ENCODE assay signal across 9 cellular contexts in the genomic region with DNA sequence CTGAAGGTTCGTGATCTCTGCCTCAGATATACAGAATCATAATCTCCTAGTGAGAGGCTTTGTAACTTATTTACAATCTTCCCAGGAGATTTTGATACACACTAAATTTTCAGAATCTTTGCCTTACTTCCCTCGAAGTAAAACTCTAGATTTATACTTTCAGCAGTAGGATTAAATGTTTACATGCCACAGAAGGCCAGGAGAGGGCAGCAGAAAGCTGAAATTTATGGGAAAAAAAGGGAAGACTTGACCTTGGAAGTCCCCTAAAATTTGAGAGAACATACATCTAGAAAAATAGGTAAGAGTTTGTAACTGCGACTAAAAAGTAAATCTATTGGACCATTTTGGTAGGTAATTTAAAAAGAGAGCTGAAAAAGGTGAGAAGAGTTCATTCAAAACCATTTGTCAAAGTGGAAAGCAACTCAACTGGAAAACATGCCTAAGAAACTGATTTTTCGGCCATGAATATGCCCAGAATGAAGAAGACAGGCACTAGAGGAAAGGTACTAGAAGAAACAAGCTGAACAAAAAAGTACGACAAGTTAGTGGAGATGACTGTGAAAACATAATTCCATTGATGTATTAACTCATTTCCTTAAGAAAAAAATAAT.
DNase-seq lines count a peak whose midpoint lies in the region; ATAC-seq, FAIRE-seq and TF ChIP-seq lines count a peak whose summit lies in the region.
"Had no signal": no experiment of that assay in that cellular context is flagged by ENCODE, and none has a peak within 500 bp of the region (broad histone marks: within the 10 kb centered on the region; RNA-seq: fewer than 3 reads in every experiment).

No MANE protein-coding gene starts in this region.

- H3K79me2 ChIP-seq in OCI-LY3 (ENCODE audit: low read length) = no peaks in the 10 kb centered on the region

- no peak overlapping the region for H3K9ac ChIP-seq in OCI-LY3 (ENCODE audit: low read length)

- TF ChIP-seq CTCF in OCI-LY3 (IDR thresholded peaks at IDR 0.05; ENCODE audit: low read depth, low read length) (peak; percentile 85), fibroblast of the aortic adventitia (IDR thresholded peaks at IDR 0.05; ENCODE audit: insufficient read depth, low read length) (peak; percentile 17)

- H3K4me1 ChIP-seq in OCI-LY3 (ENCODE audit: low read length) = peaks cover 10% of the 10 kb centered on the region

- no peaks in the 10 kb centered on the region for H3K27me3 ChIP-seq in OCI-LY3 (ENCODE audit: low read depth, low read length)

- TF ChIP-seq POLR2A in GM12891 (IDR thresholded peaks at IDR 0.05; ENCODE audit: low read depth, low read length) = no peak

- H3K4me3 ChIP-seq in OCI-LY3 (ENCODE audit: low read length) (peak overlapping the region; percentile 32; the same call in 1 of the 2 replicates), fibroblast of the aortic adventitia (ENCODE audit: low read depth, low read length) (no peak overlapping the region)

- peak; percentile 19 to 46 for ATAC-seq in stimulated activated naive B cell treated with anti-CD40 and anti-IgM and Interleukin-4, amounts not matched to agents 10 μg/mL and 1 μg/mL and 100 μg/mL, for 72 hours (replicated peaks)
- ATAC-seq in activated CD8-positive, alpha-beta memory T cell treated with anti-CD3 and anti-CD28 coated beads, Interleukin-2, amount 10 ng/mL, durations not matched to agents 7 days and 5 days = no peak
- ATAC-seq in HG02571 (IDR thresholded peaks at IDR 0.05; ENCODE audit: unreplicated experiment) = no peak

- peak overlapping the region; percentile 54 for H3K4me2 ChIP-seq in OCI-LY3 (ENCODE audit: low read length)

- no peaks in the 10 kb centered on the region for H3K36me3 Mint-ChIP-seq in stimulated activated naive B cell treated with anti-CD40 and anti-IgM and Interleukin-4, amounts not matched to agents 10 μg/mL and 1 μg/mL and 100 μg/mL, for 72 hours
- H3K36me3 Mint-ChIP-seq in activated CD8-positive, alpha-beta memory T cell treated with anti-CD3 and anti-CD28 coated beads, Interleukin-2, amount 10 ng/mL, durations not matched to agents 7 days and 5 days = no peaks in the 10 kb centered on the region

- no peaks in the 10 kb centered on the region for H3K36me3 ChIP-seq in OCI-LY3 (replicated peaks; ENCODE audit: low read depth, low read length)

- no peak overlapping the region for H3K27ac Mint-ChIP-seq in stimulated activated naive B cell treated with anti-CD40 and anti-IgM and Interleukin-4, amounts not matched to agents 10 μg/mL and 1 μg/mL and 100 μg/mL, for 72 hours
- H3K27ac Mint-ChIP-seq in activated CD8-positive, alpha-beta memory T cell treated with anti-CD3 and anti-CD28 coated beads, Interleukin-2, amount 10 ng/mL, durations not matched to agents 7 days and 5 days = no peak overlapping the region

- H2AFZ ChIP-seq in OCI-LY3 (ENCODE audit: low read depth, low read length) = peak overlapping the region; percentile 34

- no peaks in the 10 kb centered on the region for H4K20me1 ChIP-seq in OCI-LY3 (ENCODE audit: insufficient read depth, low read length)

- H3K9me3 ChIP-seq in OCI-LY3 (ENCODE audit: insufficient read depth, low read length) = no peaks in the 10 kb centered on the region

- H3K4me3 Mint-ChIP-seq in stimulated activated naive B cell treated with anti-CD40 and anti-IgM and Interleukin-4, amounts not matched to agents 10 μg/mL and 1 μg/mL and 100 μg/mL, for 72 hours = no peak overlapping the region
- H3K4me3 Mint-ChIP-seq in activated CD8-positive, alpha-beta memory T cell treated with anti-CD3 and anti-CD28 coated beads, Interleukin-2, amount 10 ng/mL, durations not matched to agents 7 days and 5 days = no peak overlapping the region
- H3K4me3 Mint-ChIP-seq: central memory CD8-positive, alpha-beta T cell had no signal

- no peak overlapping the region for H3K27ac ChIP-seq in OCI-LY3 (ENCODE audit: low read length)

- CTCF ChIA-PET in activated CD8-positive, alpha-beta memory T cell treated with anti-CD3 and anti-CD28 coated beads, Interleukin-2, amount 10 ng/mL, durations not matched to agents 7 days and 5 days (lab: Charles Lee) = no interaction called here

- no peak for FAIRE-seq in GM12891 (lab: Jason Lieb, UNC)

- H3K27me3 Mint-ChIP-seq in stimulated activated naive B cell treated with anti-CD40 and anti-IgM and Interleukin-4, amounts not matched to agents 10 μg/mL and 1 μg/mL and 100 μg/mL, for 72 hours = no peaks in the 10 kb centered on the region
- H3K27me3 Mint-ChIP-seq in activated CD8-positive, alpha-beta memory T cell treated with anti-CD3 and anti-CD28 coated beads, Interleukin-2, amount 10 ng/mL, durations not matched to agents 7 days and 5 days = no peaks in the 10 kb centered on the region
- H3K27me3 Mint-ChIP-seq: central memory CD8-positive, alpha-beta T cell had no signal

- DNase-seq in A172 (ENCODE audit: low spot score) (peak; percentile 28), GM12891 (ENCODE audit: insufficient read length, low spot score) (no peak), fibroblast of the aortic adventitia (ENCODE audit: low read depth) (peak; percentile 2), epidermal melanocyte (ENCODE audit: insufficient read length, low spot score) (no peak)
- DNase-seq in stimulated activated naive B cell treated with anti-CD40 and anti-IgM and Interleukin-4, amounts not matched to agents 10 μg/mL and 1 μg/mL and 100 μg/mL, for 72 hours = no peak
- DNase-seq in activated CD8-positive, alpha-beta memory T cell treated with anti-CD3 and anti-CD28 coated beads, Interleukin-2, amount 10 ng/mL, durations not matched to agents 7 days and 5 days = no peak

- peaks cover 4 to 7% of the 10 kb centered on the region in 2 donors for H3K4me1 Mint-ChIP-seq in stimulated activated naive B cell treated with anti-CD40 and anti-IgM and Interleukin-4, amounts not matched to agents 10 μg/mL and 1 μg/mL and 100 μg/mL, for 72 hours
- no peaks in the 10 kb centered on the region for H3K4me1 Mint-ChIP-seq in activated CD8-positive, alpha-beta memory T cell treated with anti-CD3 and anti-CD28 coated beads, Interleukin-2, amount 10 ng/mL, durations not matched to agents 7 days and 5 days
- H3K4me1 Mint-ChIP-seq: central memory CD8-positive, alpha-beta T cell had no signal

- H3K9me3 Mint-ChIP-seq in stimulated activated naive B cell treated with anti-CD40 and anti-IgM and Interleukin-4, amounts not matched to agents 10 μg/mL and 1 μg/mL and 100 μg/mL, for 72 hours = no peaks in the 10 kb centered on the region
- H3K9me3 Mint-ChIP-seq in activated CD8-positive, alpha-beta memory T cell treated with anti-CD3 and anti-CD28 coated beads, Interleukin-2, amount 10 ng/mL, durations not matched to agents 7 days and 5 days (ENCODE audit: low read depth) = peaks cover 4% of the 10 kb centered on the region

TF ChIP-seq in GM12891, 5 proteins besides CTCF, POLR2A, EP300 and RAD21:
- TF ChIP-seq SPI1 (IDR thresholded peaks at IDR 0.05; ENCODE audit: low read depth, low read length) = peak; percentile 18; the same call in 1 of the 2 replicates
- no peak for TF ChIP-seq PAX5 (IDR thresholded peaks at IDR 0.05; ENCODE audit: insufficient read depth, low read length, severe bottlenecking)

Comparison
In these comparisons a context has a peak if more than half of its experiments do, and no peak if none do; other contexts are left out.
1. DNase-seq: peak in A172 (single experiment) and fibroblast of the aortic adventitia (single experiment); none in GM12891 (single experiment), stimulated activated naive B cell treated with anti-CD40 and anti-IgM and Interleukin-4, amounts not matched to agents 10 μg/mL and 1 μg/mL and 100 μg/mL, for 72 hours (single experiment), activated CD8-positive, alpha-beta memory T cell treated with anti-CD3 and anti-CD28 coated beads, Interleukin-2, amount 10 ng/mL, durations not matched to agents 7 days and 5 days (single experiment) and epidermal melanocyte (single experiment).
2. ATAC-seq: peak in stimulated activated naive B cell treated with anti-CD40 and anti-IgM and Interleukin-4, amounts not matched to agents 10 μg/mL and 1 μg/mL and 100 μg/mL, for 72 hours (2 of 2); none in activated CD8-positive, alpha-beta memory T cell treated with anti-CD3 and anti-CD28 coated beads, Interleukin-2, amount 10 ng/mL, durations not matched to agents 7 days and 5 days (single experiment) and HG02571 (single experiment).